9 cellular contexts compared by ENCODE assay signal in the genomic region with DNA sequence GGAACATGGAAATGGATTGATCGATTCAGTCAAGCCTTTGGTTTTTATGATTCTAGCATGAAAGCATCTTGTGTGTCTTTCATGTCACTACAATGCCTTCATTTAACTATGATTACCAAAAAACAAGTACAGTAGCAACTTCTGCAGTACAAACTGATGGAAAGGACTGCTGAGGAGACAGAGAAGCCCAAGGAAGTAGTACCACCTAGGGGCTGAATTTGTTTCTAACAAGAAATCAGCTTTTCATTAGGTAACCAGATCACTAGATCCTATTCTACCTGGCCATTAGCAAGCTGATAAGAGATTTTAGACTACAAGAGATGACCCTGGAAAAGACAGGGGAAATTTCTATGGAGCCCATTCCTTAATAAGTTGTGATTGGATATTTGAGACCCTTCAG. TPM values are rescaled to one million over a fixed set of nuclear protein-coding genes. Genes with fewer than 3 reads are reported as not detected.
DNase-seq lines count a peak whose midpoint lies in the region; ATAC-seq, FAIRE-seq and TF ChIP-seq lines count a peak whose summit lies in the region.
"Had no signal": no experiment of that assay in that cellular context is flagged by ENCODE, and none has a peak within 500 bp of the region (broad histone marks: within the 10 kb centered on the region; RNA-seq: fewer than 3 reads in every experiment).

No MANE protein-coding gene starts in this region.

- H3K27ac ChIP-seq in foreskin keratinocyte, result no peak overlapping the region
- H3K27ac ChIP-seq: SJSA1 had no signal

- H3K4me1 Mint-ChIP-seq in activated naive CD4-positive, alpha-beta T cell treated with anti-CD3 and anti-CD28 coated beads for 36 hours (ENCODE audit: low read depth), result peaks cover 19% of the 10 kb centered on the region
- peaks cover 18% of the 10 kb centered on the region for H3K4me1 Mint-ChIP-seq in stimulated activated naive CD8-positive, alpha-beta T cell treated with anti-CD3 and anti-CD28 coated beads, Interleukin-15, amount 100 ng/mL, for 72 hours

- intact Hi-C loops in activated naive CD4-positive, alpha-beta T cell treated with anti-CD3 and anti-CD28 coated beads for 36 hours (cut with micrococcal nuclease), result loop anchor here (1.0 kb wide), 1 partner anchor 172 kb away; no protein-coding TSS in a partner anchor

- CTCF ChIA-PET in activated naive CD4-positive, alpha-beta T cell treated with anti-CD3 and anti-CD28 coated beads for 36 hours (lab: Charles Lee), result interaction anchor here (0.6 to 1.5 kb wide), 9 partner anchors 11 to 305 kb away, joined by 3 to 9 read pairs (median 3); partner anchors contain the start of genes IFIT5 and LIPA

- no peaks in the 10 kb centered on the region for H3K27me3 Mint-ChIP-seq in activated naive CD4-positive, alpha-beta T cell treated with anti-CD3 and anti-CD28 coated beads for 36 hours (ENCODE audit: low read depth)
- no peaks in the 10 kb centered on the region for H3K27me3 Mint-ChIP-seq in stimulated activated naive CD8-positive, alpha-beta T cell treated with anti-CD3 and anti-CD28 coated beads, Interleukin-15, amount 100 ng/mL, for 72 hours

- FAIRE-seq in A204.1 (lab: Jason Lieb, UNC) (peak; percentile 95), RCC 7860 (lab: Jason Lieb, UNC) (peak; percentile 48)

- H3K9me3 Mint-ChIP-seq in activated naive CD4-positive, alpha-beta T cell treated with anti-CD3 and anti-CD28 coated beads for 36 hours, result no peaks in the 10 kb centered on the region
- no peaks in the 10 kb centered on the region for H3K9me3 Mint-ChIP-seq in stimulated activated naive CD8-positive, alpha-beta T cell treated with anti-CD3 and anti-CD28 coated beads, Interleukin-15, amount 100 ng/mL, for 72 hours

- H3K27ac Mint-ChIP-seq in activated naive CD4-positive, alpha-beta T cell treated with anti-CD3 and anti-CD28 coated beads for 36 hours, result no peak overlapping the region
- no peak overlapping the region for H3K27ac Mint-ChIP-seq in stimulated activated naive CD8-positive, alpha-beta T cell treated with anti-CD3 and anti-CD28 coated beads, Interleukin-15, amount 100 ng/mL, for 72 hours

- TF ChIP-seq CTCF in GM12864 (IDR thresholded peaks at IDR 0.05; ENCODE audit: low read depth, low read length, missing control alignments) (peak; percentile 33), foreskin keratinocyte (conservative IDR thresholded peaks at IDR 0.05) (peak; percentile 64)

- peaks cover 12% of the 10 kb centered on the region for H3K4me1 ChIP-seq in foreskin keratinocyte

- H3K27me3 ChIP-seq in foreskin keratinocyte, result no peaks in the 10 kb centered on the region
- H3K27me3 ChIP-seq: SJSA1 had no signal

- ATAC-seq in foreskin keratinocyte, result no peak
- ATAC-seq in stimulated activated naive CD8-positive, alpha-beta T cell treated with anti-CD3 and anti-CD28 coated beads, Interleukin-15, amount 100 ng/mL, for 72 hours, result no peak

- DNase-seq in GM12864 (ENCODE audit: low read depth) (no peak), RCC 7860 (ENCODE audit: low spot score) (peak; percentile 57), foreskin keratinocyte (no peak), NCI-H2171 (lab: John Stamatoyannopoulos, UW) (no peak)
- DNase-seq in activated naive CD4-positive, alpha-beta T cell treated with anti-CD3 and anti-CD28 coated beads for 36 hours, result no peak
- no peak for DNase-seq in NK-92 treated with Interleukin-12 subunit alpha and Interleukin-12 subunit beta, amount 100 ng/mL, for 24 hours (lab: John Stamatoyannopoulos, UW)
- no peak for DNase-seq in stimulated activated naive CD8-positive, alpha-beta T cell treated with anti-CD3 and anti-CD28 coated beads, Interleukin-15, amount 100 ng/mL, for 72 hours

- H3K4me3 Mint-ChIP-seq in activated naive CD4-positive, alpha-beta T cell treated with anti-CD3 and anti-CD28 coated beads for 36 hours, result no peak overlapping the region
- H3K4me3 Mint-ChIP-seq in stimulated activated naive CD8-positive, alpha-beta T cell treated with anti-CD3 and anti-CD28 coated beads, Interleukin-15, amount 100 ng/mL, for 72 hours, result no peak overlapping the region

- no peaks in the 10 kb centered on the region for H3K36me3 Mint-ChIP-seq in activated naive CD4-positive, alpha-beta T cell treated with anti-CD3 and anti-CD28 coated beads for 36 hours (ENCODE audit: low read depth)

- no peak overlapping the region for H3K4me3 ChIP-seq in GM12864 (ENCODE audit: low read depth, low read length)
- H3K4me3 ChIP-seq: SJSA1 had no signal

RNA-seq across cellular contexts. Expression of gene IFIT1, which starts 3.2 kb away (rescaled TPM):
- total RNA-seq in foreskin keratinocyte, result 70.6 and 111 TPM in 2 replicates
- polyA plus RNA-seq in foreskin keratinocyte, result 49.0 and 65.0 TPM in 2 replicates
- total RNA-seq in activated naive CD4-positive, alpha-beta T cell treated with anti-CD3 and anti-CD28 coated beads for 36 hours, result 1 to 10 TPM; 5.9 to 6.0 TPM

RNA-seq across cellular contexts. Expression of gene IFIT1B, which starts 11.4 kb away (rescaled TPM):
- total RNA-seq in foreskin keratinocyte, result not detected in 2 replicates
- not detected in 2 replicates for polyA plus RNA-seq in foreskin keratinocyte
- not detected for total RNA-seq in activated naive CD4-positive, alpha-beta T cell treated with anti-CD3 and anti-CD28 coated beads for 36 hours
- total RNA-seq: SJSA1 had no signal

RNA-seq across cellular contexts. Expression of gene IFIT5, which starts 25.1 kb away (rescaled TPM):
- total RNA-seq in foreskin keratinocyte, result 30.5 and 32.5 TPM in 2 replicates
- 11.3 and 12.4 TPM in 2 replicates for polyA plus RNA-seq in foreskin keratinocyte
- 1 to 10 TPM; 7.0 to 7.2 TPM for total RNA-seq in activated naive CD4-positive, alpha-beta T cell treated with anti-CD3 and anti-CD28 coated beads for 36 hours

Comparison
In these comparisons a context has a peak if more than half of its experiments do, and no peak if none do; other contexts are left out.
1. RNA of gene IFIT1, which starts 3.2 kb away (total RNA-seq): 70.6 to 111 TPM in foreskin keratinocyte; 5.9 to 6.0 TPM in activated naive CD4-positive, alpha-beta T cell treated with anti-CD3 and anti-CD28 coated beads for 36 hours; every median in the first group is over 10 times any median in the second.